9 cellular contexts compared by ENCODE assay signal in genomic region chr11:8963569-8964323, GRCh38. TPM values are rescaled to one million over a fixed set of nuclear protein-coding genes. Genes with fewer than 3 reads are reported as not detected.
A peak's percentile ranks its signal among the peaks of the same experiment; 100 is the strongest.
DNase-seq lines count a peak whose midpoint lies in the region; ATAC-seq and TF ChIP-seq lines count a peak whose summit lies in the region.
"Had no signal": no experiment of that assay in that cellular context is flagged by ENCODE, and none has a peak within 500 bp of the region (broad histone marks: within the 10 kb centered on the region; RNA-seq: fewer than 3 reads in every experiment).

No MANE protein-coding gene starts in this region.

- H2AFZ ChIP-seq in PC-3 (ENCODE audit: low read length) (peak overlapping the region; percentile 96), neural progenitor cell (replicated peaks) (peak overlapping the region; percentile 77)

- H3K27ac ChIP-seq in HUES64 (ENCODE audit: low read depth, low read length) (peak overlapping the region; percentile 96; the same call in 1 of the 2 replicates), PC-3 (ENCODE audit: low read length) (peak overlapping the region; percentile 89), neural progenitor cell (peak overlapping the region; percentile 66), substantia nigra (ENCODE audit: low read depth, low read length, poor library complexity, severe bottlenecking) (peak overlapping the region; percentile 88)

- H3K4me3 Mint-ChIP-seq in activated T-helper 2 cell treated with anti-CD3 and anti-CD28 coated beads, Interferon-gamma antibody, Interleukin-2, Interleukin-4, amounts not matched to agents 10 μg/mL and 5 μg/mL and 100 μg/mL, durations not matched to agents 14 hours and 24 hours and 36 hours (ENCODE audit: low read depth) = peak overlapping the region; percentile 95
- peak overlapping the region; percentile 94 for H3K4me3 Mint-ChIP-seq in neural progenitor cell

- no peaks in the 10 kb centered on the region for H3K9me2 ChIP-seq in PC-3 (replicated peaks; ENCODE audit: low read length)

- no TSS peak for BruUV-seq in PC-3 (replicated peaks; lab: Mats Ljungman, UMichigan)

- no peaks in the 10 kb centered on the region for H3K36me3 Mint-ChIP-seq in activated T-helper 2 cell treated with anti-CD3 and anti-CD28 coated beads, Interferon-gamma antibody, Interleukin-2, Interleukin-4, amounts not matched to agents 10 μg/mL and 5 μg/mL and 100 μg/mL, durations not matched to agents 14 hours and 24 hours and 36 hours (ENCODE audit: low read depth)
- H3K36me3 Mint-ChIP-seq in neural progenitor cell = no peaks in the 10 kb centered on the region

- H3K79me2 ChIP-seq in PC-3 (ENCODE audit: low read length) (peaks cover 48% of the 10 kb centered on the region), neural progenitor cell (ENCODE audit: low read depth) (peaks cover 29% of the 10 kb centered on the region)

- ATAC-seq in GM21515 (IDR thresholded peaks at IDR 0.05; ENCODE audit: unreplicated experiment) (peak; percentile 76), PC-3 (peak; percentile 73)

- H3K27me3 Mint-ChIP-seq in activated T-helper 2 cell treated with anti-CD3 and anti-CD28 coated beads, Interferon-gamma antibody, Interleukin-2, Interleukin-4, amounts not matched to agents 10 μg/mL and 5 μg/mL and 100 μg/mL, durations not matched to agents 14 hours and 24 hours and 36 hours (ENCODE audit: low read depth) = no peaks in the 10 kb centered on the region
- no peaks in the 10 kb centered on the region for H3K27me3 Mint-ChIP-seq in neural progenitor cell (ENCODE audit: insufficient read depth, low read depth)

- H3K36me3 ChIP-seq in HUES64 (ENCODE audit: insufficient read depth, low read length) (no peaks in the 10 kb centered on the region), PC-3 (ENCODE audit: low read depth, low read length) (no peaks in the 10 kb centered on the region), neural progenitor cell (no peaks in the 10 kb centered on the region)

- DNase-seq in DMS 273 (lab: John Stamatoyannopoulos, UW; ENCODE audit: unreplicated experiment) = peak; percentile 87
- peak; percentile 70 for DNase-seq in PC-3
- DNase-seq in activated T-helper 2 cell treated with anti-CD3 and anti-CD28 coated beads, Interferon-gamma antibody, Interleukin-2, Interleukin-4, amounts not matched to agents 10 μg/mL and 5 μg/mL and 100 μg/mL, durations not matched to agents 14 hours and 24 hours and 36 hours (ENCODE audit: low spot score) = peak; percentile 78
- no peak for DNase-seq in fibroblast of mammary gland (ENCODE audit: low read depth)
- DNase-seq in neural progenitor cell (ENCODE audit: low spot score) = peak; percentile 85
- DNase-seq in substantia nigra (lab: John Stamatoyannopoulos, UW) = peak in 22 of 49 donors; percentile 60 to 94 (median 79)

- intact Hi-C loops in PC-3 (cut with micrococcal nuclease) = loop anchor here (2.0 to 5.0 kb wide), 2 partner anchors 174 to 275 kb away; no protein-coding TSS in a partner anchor
- intact Hi-C loops in activated T-helper 2 cell treated with anti-CD3 and anti-CD28 coated beads, Interferon-gamma antibody, Interleukin-2, Interleukin-4, amounts not matched to agents 10 μg/mL and 5 μg/mL and 100 μg/mL, durations not matched to agents 14 hours and 24 hours and 36 hours (cut with micrococcal nuclease) = loop anchor here (1.0 to 2.0 kb wide), 5 partner anchors 40 to 498 kb away; partner anchors contain the start of genes RPL27A, TRIM66 and ZNF143

- peak overlapping the region; percentile 92 for H3K27ac Mint-ChIP-seq in activated T-helper 2 cell treated with anti-CD3 and anti-CD28 coated beads, Interferon-gamma antibody, Interleukin-2, Interleukin-4, amounts not matched to agents 10 μg/mL and 5 μg/mL and 100 μg/mL, durations not matched to agents 14 hours and 24 hours and 36 hours
- peak overlapping the region; percentile 77 for H3K27ac Mint-ChIP-seq in neural progenitor cell

- H4K20me1 ChIP-seq in PC-3 (ENCODE audit: low read length) (no peaks in the 10 kb centered on the region), neural progenitor cell (ENCODE audit: low read depth) (no peaks in the 10 kb centered on the region)

- WGBS in HUES64 = 5% methylated on average over 39 of the region's 39 CpGs

- H3F3A ChIP-seq in PC-3 (ENCODE audit: low read length, unreplicated experiment) (no peaks in the 10 kb centered on the region), neural progenitor cell (ENCODE audit: low read depth) (peaks cover 32% of the 10 kb centered on the region)

- peaks cover 32% of the 10 kb centered on the region for H3K4me1 Mint-ChIP-seq in activated T-helper 2 cell treated with anti-CD3 and anti-CD28 coated beads, Interferon-gamma antibody, Interleukin-2, Interleukin-4, amounts not matched to agents 10 μg/mL and 5 μg/mL and 100 μg/mL, durations not matched to agents 14 hours and 24 hours and 36 hours (ENCODE audit: low read depth)
- H3K4me1 Mint-ChIP-seq in neural progenitor cell = peaks cover 28% of the 10 kb centered on the region

- TF ChIP-seq CTCF in PC-3 (conservative IDR thresholded peaks at IDR 0.05; ENCODE audit: low read depth, low read length) = no peak
- TF ChIP-seq CTCF in fibroblast of mammary gland (conservative IDR thresholded peaks at IDR 0.05; ENCODE audit: control insufficient read depth, insufficient read depth, low read depth, low read length) = no peak
- TF ChIP-seq CTCF in neural progenitor cell (IDR thresholded peaks at IDR 0.05) = no peak

- CTCF ChIA-PET in PC-3 (lab: Charles Lee) = interaction anchor here (0.6 to 1.4 kb wide), 2 partner anchors 543 to 736 kb away, joined by 3 to 4 read pairs; no protein-coding TSS in a partner anchor

- H3K27me3 ChIP-seq in HUES64 (ENCODE audit: insufficient read depth, low read length) (no peaks in the 10 kb centered on the region), PC-3 (ENCODE audit: low read length) (no peaks in the 10 kb centered on the region), neural progenitor cell (no peaks in the 10 kb centered on the region)

- H3K9me3 ChIP-seq in HUES64 (ENCODE audit: insufficient read depth, low read depth, low read length) = no peaks in the 10 kb centered on the region
- H3K9me3 ChIP-seq in PC-3 (ENCODE audit: low read length) = no peaks in the 10 kb centered on the region
- no peaks in the 10 kb centered on the region for H3K9me3 ChIP-seq in neural progenitor cell (ENCODE audit: low read depth)

- POLR2A ChIA-PET in PC-3 (lab: Charles Lee; ENCODE audit: unreplicated experiment) = interaction anchor here (0.5 to 1.0 kb wide), 4 partner anchors 50 to 1631 kb away, joined by 3 to 7 read pairs (median 4); no protein-coding TSS in a partner anchor

- H3K9me3 Mint-ChIP-seq in activated T-helper 2 cell treated with anti-CD3 and anti-CD28 coated beads, Interferon-gamma antibody, Interleukin-2, Interleukin-4, amounts not matched to agents 10 μg/mL and 5 μg/mL and 100 μg/mL, durations not matched to agents 14 hours and 24 hours and 36 hours = no peaks in the 10 kb centered on the region
- H3K9me3 Mint-ChIP-seq in neural progenitor cell = no peaks in the 10 kb centered on the region

- H3K4me3 ChIP-seq in HUES64 (ENCODE audit: low read length) (peak overlapping the region; percentile 100), PC-3 (ENCODE audit: low read length) (peak overlapping the region; percentile 93), fibroblast of mammary gland (ENCODE audit: control insufficient read depth, low read depth, low read length) (peak overlapping the region; percentile 70), neural progenitor cell (peak overlapping the region; percentile 81)

- H3K4me1 ChIP-seq in HUES64 (ENCODE audit: insufficient read depth, low read length) (peaks cover 9% of the 10 kb centered on the region), PC-3 (ENCODE audit: insufficient read depth, low read length) (peaks cover 31% of the 10 kb centered on the region), neural progenitor cell (peaks cover 11% of the 10 kb centered on the region)

- H3K4me2 ChIP-seq in PC-3 (ENCODE audit: low read length) (peak overlapping the region; percentile 89), neural progenitor cell (peak overlapping the region; percentile 96)

- H3K9ac ChIP-seq in HUES64 (ENCODE audit: low read depth, low read length) (peak overlapping the region; percentile 87), PC-3 (ENCODE audit: low read length) (peak overlapping the region; percentile 98), neural progenitor cell (peak overlapping the region; percentile 34)

RNA-seq across cellular contexts. Expression of gene TMEM9B, which starts 0.5 kb away (rescaled TPM):
- polyA plus RNA-seq in HUES64 (2013, experiment 1 of 2) = 14.0 TPM
- 16.4 TPM for polyA plus RNA-seq in HUES64 (2013, experiment 2 of 2)
- total RNA-seq in PC-3 (2014; rRNA removed) = 32.0 and 42.1 TPM in 2 replicates
- 20.8 and 21.9 TPM in 2 replicates for total RNA-seq in activated T-helper 2 cell treated with anti-CD3 and anti-CD28 coated beads, Interferon-gamma antibody, Interleukin-2, Interleukin-4, amounts not matched to agents 10 μg/mL and 5 μg/mL and 100 μg/mL, durations not matched to agents 14 hours and 24 hours and 36 hours
- 16.0 and 17.6 TPM in 2 replicates for total RNA-seq in neural progenitor cell (ENCODE audit: low replicate concordance)

RNA-seq across cellular contexts. Expression of gene ASCL3, which starts 20.9 kb away (rescaled TPM):
- polyA plus RNA-seq in HUES64 (2013, experiment 1 of 2) = not detected
- not detected for polyA plus RNA-seq in HUES64 (2013, experiment 2 of 2)
- total RNA-seq in PC-3 (2014; rRNA removed) = not detected in 2 replicates
- total RNA-seq in activated T-helper 2 cell treated with anti-CD3 and anti-CD28 coated beads, Interferon-gamma antibody, Interleukin-2, Interleukin-4, amounts not matched to agents 10 μg/mL and 5 μg/mL and 100 μg/mL, durations not matched to agents 14 hours and 24 hours and 36 hours = not detected in 2 replicates
- not detected in 2 replicates for total RNA-seq in neural progenitor cell (ENCODE audit: low replicate concordance)
- total RNA-seq: myocyte had no signal

RNA-seq across cellular contexts. Expression of gene C11orf16, which starts 31.0 kb away (rescaled TPM):
- polyA plus RNA-seq in HUES64 (2013, experiment 1 of 2) = 0.25 TPM
- not detected for polyA plus RNA-seq in HUES64 (2013, experiment 2 of 2)
- total RNA-seq in PC-3 (2014; rRNA removed) = not detected in 2 replicates
- total RNA-seq in activated T-helper 2 cell treated with anti-CD3 and anti-CD28 coated beads, Interferon-gamma antibody, Interleukin-2, Interleukin-4, amounts not matched to agents 10 μg/mL and 5 μg/mL and 100 μg/mL, durations not matched to agents 14 hours and 24 hours and 36 hours = not detected in 2 replicates
- total RNA-seq in neural progenitor cell (ENCODE audit: low replicate concordance) = not detected in 2 replicates
- total RNA-seq: myocyte had no signal

RNA-seq across cellular contexts. Expression of gene NRIP3, which starts 40.1 kb away (rescaled TPM):
- 2.4 TPM for polyA plus RNA-seq in HUES64 (2013, experiment 1 of 2)
- 2.5 TPM for polyA plus RNA-seq in HUES64 (2013, experiment 2 of 2)
- total RNA-seq in PC-3 (2014; rRNA removed) = not detected in 2 replicates
- 5.0 and 5.5 TPM in 2 replicates for total RNA-seq in activated T-helper 2 cell treated with anti-CD3 and anti-CD28 coated beads, Interferon-gamma antibody, Interleukin-2, Interleukin-4, amounts not matched to agents 10 μg/mL and 5 μg/mL and 100 μg/mL, durations not matched to agents 14 hours and 24 hours and 36 hours
- total RNA-seq in neural progenitor cell (ENCODE audit: low replicate concordance) = 38.1 and 42.7 TPM in 2 replicates

RNA-seq across cellular contexts. Expression of gene AKIP1, which starts 52.8 kb away (rescaled TPM):
- 22.2 TPM for polyA plus RNA-seq in HUES64 (2013, experiment 1 of 2)
- polyA plus RNA-seq in HUES64 (2013, experiment 2 of 2) = 21.9 TPM
- 25.3 and 29.5 TPM in 2 replicates for total RNA-seq in PC-3 (2014; rRNA removed)
- total RNA-seq in activated T-helper 2 cell treated with anti-CD3 and anti-CD28 coated beads, Interferon-gamma antibody, Interleukin-2, Interleukin-4, amounts not matched to agents 10 μg/mL and 5 μg/mL and 100 μg/mL, durations not matched to agents 14 hours and 24 hours and 36 hours = 22.2 and 23.4 TPM in 2 replicates
- 45.6 and 53.7 TPM in 2 replicates for total RNA-seq in neural progenitor cell (ENCODE audit: low replicate concordance)

Comparison
In these comparisons a context has a peak if more than half of its experiments do, and no peak if none do; other contexts are left out.
1. H3K9ac ChIP-seq: peak in every context shown above with its lines; median percentile 98 in PC-3; 87 in HUES64; 34 in neural progenitor cell.